8 cellular contexts compared by ENCODE assay signal in genomic region chr7:31123317-31123716, GRCh38.
DNase-seq lines count a peak whose midpoint lies in the region; ATAC-seq and TF ChIP-seq lines count a peak whose summit lies in the region.
"Had no signal": no experiment of that assay in that cellular context is flagged by ENCODE, and none has a peak within 500 bp of the region (broad histone marks: within the 10 kb centered on the region; RNA-seq: fewer than 3 reads in every experiment).

No MANE protein-coding gene starts in this region.

- H3K27ac ChIP-seq in right atrium auricular region (no peak overlapping the region), left ventricle myocardium inferior (replicated peaks) (no peak overlapping the region), coronary artery (no peak overlapping the region), lung (ENCODE audit: low read depth in 1 of 2, low read length in 1 of 2) (no peak overlapping the region), vagina (no peak overlapping the region)

- H3K4me3 ChIP-seq in right atrium auricular region (no peak overlapping the region), left ventricle myocardium inferior (no peak overlapping the region), coronary artery (no peak overlapping the region), lung (no peak overlapping the region), vagina (no peak overlapping the region)

- H3K36me3 ChIP-seq in right atrium auricular region (no peaks in the 10 kb centered on the region), left ventricle myocardium inferior (no peaks in the 10 kb centered on the region), lung (ENCODE audit: control insufficient read depth in 2 of 2, insufficient read depth in 2 of 2, low read length in 2 of 2) (no peaks in the 10 kb centered on the region), vagina (no peaks in the 10 kb centered on the region)

- DNase-seq in right atrium auricular region (ENCODE audit: low spot score) (peak; percentile 50), left ventricle myocardium inferior (no peak), coronary artery (ENCODE audit: low spot score) (peak; percentile 46), lung (ENCODE audit: low spot score) (peak; percentile 21), vagina (ENCODE audit: extremely low spot score in 2 of 2) (peak; percentile 64 to 81)
- no peak for DNase-seq in effector CD8-positive, alpha-beta T cell (lab: John Stamatoyannopoulos, UW)
- DNase-seq: NCI-H2107 had no signal

- no peak for TF ChIP-seq POLR2A in vagina (IDR thresholded peaks at IDR 0.05)

- H3K9me3 ChIP-seq in right atrium auricular region: no peaks in the 10 kb centered on the region
- no peaks in the 10 kb centered on the region for H3K9me3 ChIP-seq in left ventricle myocardium inferior (replicated peaks)
- peaks cover 0 to 1% of the 10 kb centered on the region in 2 donors for H3K9me3 ChIP-seq in lung (ENCODE audit: control insufficient read depth in 2 of 2, insufficient read depth in 1 of 2, low read length in 1 of 2)
- no peaks in the 10 kb centered on the region for H3K9me3 ChIP-seq in vagina

- ATAC-seq in lung (ENCODE audit: insufficient read depth, low FRiP score): no peak
- ATAC-seq in GM19455 (IDR thresholded peaks at IDR 0.05; ENCODE audit: unreplicated experiment): no peak

- intact Hi-C loops in left ventricle myocardium inferior (cut with micrococcal nuclease) (loop anchor here (2.0 to 5.0 kb wide), 2 partner anchors 137 to 321 kb away; no protein-coding TSS in a partner anchor), vagina (cut with DNase I) (loop anchor here (5.0 to 10.0 kb wide), 2 partner anchors 141 to 319 kb away; no protein-coding TSS in a partner anchor)

- 82 to 90% methylated on average over 6 of the region's 6 CpGs for WGBS in lung, 2 donors

- H3K27me3 ChIP-seq in right atrium auricular region (no peaks in the 10 kb centered on the region), left ventricle myocardium inferior (ENCODE audit: low read depth) (peaks cover 52% of the 10 kb centered on the region), lung (ENCODE audit: control insufficient read depth, insufficient read depth) (no peaks in the 10 kb centered on the region), vagina (no peaks in the 10 kb centered on the region)

- no peaks in the 10 kb centered on the region for H3K4me1 ChIP-seq in right atrium auricular region
- H3K4me1 ChIP-seq in left ventricle myocardium inferior: peaks cover 6% of the 10 kb centered on the region
- no peaks in the 10 kb centered on the region for H3K4me1 ChIP-seq in lung (ENCODE audit: control insufficient read depth in 2 of 2, insufficient read depth in 2 of 2, low read length in 2 of 2)
- H3K4me1 ChIP-seq in vagina: no peaks in the 10 kb centered on the region

- no peak for TF ChIP-seq CTCF in right atrium auricular region (IDR thresholded peaks at IDR 0.05)
- TF ChIP-seq CTCF in left ventricle myocardium inferior (IDR thresholded peaks at IDR 0.05; ENCODE audit: borderline replicate concordance): no peak
- no peak for TF ChIP-seq CTCF in coronary artery (IDR thresholded peaks at IDR 0.05)
- no peak for TF ChIP-seq CTCF in lung (IDR thresholded peaks at IDR 0.05; ENCODE audit: control extremely low read depth, extremely low read depth)
- TF ChIP-seq CTCF in vagina (IDR thresholded peaks at IDR 0.05): no peak

Comparison
In these comparisons a context has a peak if more than half of its experiments do, and no peak if none do; other contexts are left out.
1. DNase-seq: peak in right atrium auricular region (single experiment), coronary artery (single experiment), lung (single experiment) and vagina (2 of 2); none in left ventricle myocardium inferior (single experiment) and effector CD8-positive, alpha-beta T cell (single experiment).